Comparison of ENCODE assay signal across 13 cellular contexts in the genomic region with DNA sequence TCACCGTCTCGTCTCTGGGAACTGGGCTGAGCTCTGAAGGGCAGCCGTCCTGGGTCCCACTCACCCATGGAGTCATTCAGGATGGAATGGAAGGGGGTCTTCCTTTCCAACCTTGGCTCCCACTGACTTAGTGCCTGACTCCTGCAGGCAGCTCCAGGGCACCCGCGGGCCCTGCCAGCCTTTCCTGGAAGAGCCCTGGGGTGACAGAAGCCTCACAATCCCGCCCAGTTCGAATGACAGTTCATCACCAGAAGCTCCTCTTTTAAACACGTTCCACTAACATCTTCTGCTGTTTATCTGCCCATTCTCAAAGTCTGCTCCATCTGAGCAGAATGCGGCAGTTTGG.
A peak's percentile ranks its signal among the peaks of the same experiment; 100 is the strongest.
DNase-seq lines count a peak whose midpoint lies in the region; ATAC-seq and TF ChIP-seq lines count a peak whose summit lies in the region.
"Had no signal": no experiment of that assay in that cellular context is flagged by ENCODE, and none has a peak within 500 bp of the region (broad histone marks: within the 10 kb centered on the region; RNA-seq: fewer than 3 reads in every experiment).

No MANE protein-coding gene starts in this region.

- H3K4me3 Mint-ChIP-seq in neural progenitor cell: no peak overlapping the region
- no peak overlapping the region for H3K4me3 Mint-ChIP-seq in activated CD4-positive, alpha-beta T cell treated with anti-CD3 and anti-CD28 coated beads, Interleukin-2, amount 10 ng/mL, durations not matched to agents 24 days and 14 days
- H3K4me3 Mint-ChIP-seq: activated T-helper 1 cell treated with anti-CD3 and anti-CD28 coated beads, Interleukin-12 subunit alpha, Interleukin-12 subunit beta, Interleukin-2, Interleukin-4 antibody, amounts not matched to agents 30 ng/mL and 10 ng/mL and 1 ng/mL, durations not matched to agents 14 hours and 24 hours and 36 hours had no signal

- WGBS in HUES64: 84% methylated on average over 9 of the region's 9 CpGs

- H3K4me1 ChIP-seq in HUES64 (ENCODE audit: insufficient read depth, low read length): peaks cover 20% of the 10 kb centered on the region
- H3K4me1 ChIP-seq in neural progenitor cell: peaks cover 19% of the 10 kb centered on the region
- H3K4me1 ChIP-seq in upper lobe of right lung: peaks cover 21% of the 10 kb centered on the region
- H3K4me1 ChIP-seq: BE2C had no signal

- H3K79me2 ChIP-seq in neural progenitor cell (ENCODE audit: low read depth): peaks cover 6% of the 10 kb centered on the region

- peaks cover 6% of the 10 kb centered on the region for H3K27me3 Mint-ChIP-seq in neural progenitor cell (ENCODE audit: insufficient read depth, low read depth)
- no peaks in the 10 kb centered on the region for H3K27me3 Mint-ChIP-seq in activated CD4-positive, alpha-beta T cell treated with anti-CD3 and anti-CD28 coated beads, Interleukin-2, amount 10 ng/mL, durations not matched to agents 24 days and 14 days

- intact Hi-C loops in upper lobe of right lung (cut with DNase I): no loop called here
- intact Hi-C loops in activated CD4-positive, alpha-beta T cell treated with anti-CD3 and anti-CD28 coated beads, Interleukin-2, amount 10 ng/mL, durations not matched to agents 24 days and 14 days (cut with micrococcal nuclease): no loop called here

- peaks cover 3% of the 10 kb centered on the region for H3K36me3 Mint-ChIP-seq in neural progenitor cell
- no peaks in the 10 kb centered on the region for H3K36me3 Mint-ChIP-seq in activated CD4-positive, alpha-beta T cell treated with anti-CD3 and anti-CD28 coated beads, Interleukin-2, amount 10 ng/mL, durations not matched to agents 24 days and 14 days (ENCODE audit: low read depth)
- H3K36me3 Mint-ChIP-seq: activated naive CD4-positive, alpha-beta T cell treated with anti-CD3 and anti-CD28 coated beads, Interleukin-2, amount 50 U/mL, for 72 hours had no signal

- H3F3A ChIP-seq in neural progenitor cell (ENCODE audit: low read depth): peaks cover 28% of the 10 kb centered on the region

- no peaks in the 10 kb centered on the region for H3K36me3 ChIP-seq in HUES64 (ENCODE audit: insufficient read depth, low read length)
- H3K36me3 ChIP-seq in neural progenitor cell: no peaks in the 10 kb centered on the region
- no peaks in the 10 kb centered on the region for H3K36me3 ChIP-seq in upper lobe of right lung
- H3K36me3 ChIP-seq: BE2C had no signal

- H4K20me1 ChIP-seq in neural progenitor cell (ENCODE audit: low read depth): peaks cover 27% of the 10 kb centered on the region

- H3K9me3 ChIP-seq in HUES64 (ENCODE audit: insufficient read depth, low read depth, low read length): no peaks in the 10 kb centered on the region
- H3K9me3 ChIP-seq in neural progenitor cell (ENCODE audit: low read depth): no peaks in the 10 kb centered on the region
- no peaks in the 10 kb centered on the region for H3K9me3 ChIP-seq in upper lobe of right lung
- H3K9me3 ChIP-seq: BE2C, testis had no signal

- no peak for TF ChIP-seq CTCF in coronary artery (IDR thresholded peaks at IDR 0.05)
- no peak for TF ChIP-seq CTCF in neural progenitor cell (IDR thresholded peaks at IDR 0.05)
- no peak for TF ChIP-seq CTCF in upper lobe of right lung (IDR thresholded peaks at IDR 0.05)

- H3K27ac ChIP-seq in HUES64 (ENCODE audit: low read depth, low read length) (peak overlapping the region; percentile 54; the same call in 1 of the 2 replicates), coronary artery (peak overlapping the region; percentile 17 to 55), neural progenitor cell (no peak overlapping the region), upper lobe of right lung (peak overlapping the region; percentile 36)

- DNase-seq in coronary artery (ENCODE audit: low spot score) (no peak), neural progenitor cell (ENCODE audit: low spot score) (no peak), upper lobe of right lung (no peak), cerebellar cortex (ENCODE audit: low spot score) (no peak)
- no peak for DNase-seq in activated CD4-positive, alpha-beta T cell treated with anti-CD3 and anti-CD28 coated beads, Interleukin-2, amount 10 ng/mL, durations not matched to agents 24 days and 14 days
- no peak for DNase-seq in stimulated activated CD4-positive, alpha-beta T cell treated with anti-CD3 and anti-CD28 coated beads, Interleukin-4, amount 100 ng/mL, for 24 hours
- DNase-seq: BE2C, GF-D8, hypothalamus, testis had no signal

- H3K4me3 ChIP-seq in HUES64 (ENCODE audit: low read length): no peak overlapping the region
- no peak overlapping the region for H3K4me3 ChIP-seq in coronary artery
- no peak overlapping the region for H3K4me3 ChIP-seq in neural progenitor cell
- H3K4me3 ChIP-seq in upper lobe of right lung: no peak overlapping the region
- H3K4me3 ChIP-seq: testis had no signal

- H3K9ac ChIP-seq in HUES64 (ENCODE audit: low read depth, low read length) (no peak overlapping the region), neural progenitor cell (no peak overlapping the region)

- H3K27me3 ChIP-seq in HUES64 (ENCODE audit: insufficient read depth, low read length): no peaks in the 10 kb centered on the region
- H3K27me3 ChIP-seq in neural progenitor cell: no peaks in the 10 kb centered on the region
- H3K27me3 ChIP-seq in upper lobe of right lung: no peaks in the 10 kb centered on the region
- H3K27me3 ChIP-seq: BE2C, testis had no signal

- peak overlapping the region; percentile 54 for H3K4me2 ChIP-seq in neural progenitor cell

- peaks cover 31% of the 10 kb centered on the region for H3K4me1 Mint-ChIP-seq in neural progenitor cell
- no peaks in the 10 kb centered on the region for H3K4me1 Mint-ChIP-seq in activated CD4-positive, alpha-beta T cell treated with anti-CD3 and anti-CD28 coated beads, Interleukin-2, amount 10 ng/mL, durations not matched to agents 24 days and 14 days

- ATAC-seq in upper lobe of right lung: no peak
- ATAC-seq: activated naive CD4-positive, alpha-beta T cell treated with anti-CD3 and anti-CD28 coated beads, Interleukin-2, amount 50 U/mL, for 72 hours had no signal

- no peak overlapping the region for H2AFZ ChIP-seq in neural progenitor cell (replicated peaks)

- H3K9me3 Mint-ChIP-seq in neural progenitor cell: peaks cover 8% of the 10 kb centered on the region
- H3K9me3 Mint-ChIP-seq in activated CD4-positive, alpha-beta T cell treated with anti-CD3 and anti-CD28 coated beads, Interleukin-2, amount 10 ng/mL, durations not matched to agents 24 days and 14 days: no peaks in the 10 kb centered on the region
- H3K9me3 Mint-ChIP-seq: activated naive CD4-positive, alpha-beta T cell treated with anti-CD3 and anti-CD28 coated beads, Interleukin-2, amount 50 U/mL, for 72 hours; activated T-helper 1 cell treated with anti-CD3 and anti-CD28 coated beads, Interleukin-12 subunit alpha, Interleukin-12 subunit beta, Interleukin-2, Interleukin-4 antibody, amounts not matched to agents 30 ng/mL and 10 ng/mL and 1 ng/mL, durations not matched to agents 14 hours and 24 hours and 36 hours had no signal

- H3K27ac Mint-ChIP-seq in neural progenitor cell: no peak overlapping the region
- H3K27ac Mint-ChIP-seq in activated CD4-positive, alpha-beta T cell treated with anti-CD3 and anti-CD28 coated beads, Interleukin-2, amount 10 ng/mL, durations not matched to agents 24 days and 14 days: no peak overlapping the region
- H3K27ac Mint-ChIP-seq: activated naive CD4-positive, alpha-beta T cell treated with anti-CD3 and anti-CD28 coated beads, Interleukin-2, amount 50 U/mL, for 72 hours; activated T-helper 1 cell treated with anti-CD3 and anti-CD28 coated beads, Interleukin-12 subunit alpha, Interleukin-12 subunit beta, Interleukin-2, Interleukin-4 antibody, amounts not matched to agents 30 ng/mL and 10 ng/mL and 1 ng/mL, durations not matched to agents 14 hours and 24 hours and 36 hours had no signal
